Comparison of ENCODE assay signal across 8 cellular contexts in the genomic region with DNA sequence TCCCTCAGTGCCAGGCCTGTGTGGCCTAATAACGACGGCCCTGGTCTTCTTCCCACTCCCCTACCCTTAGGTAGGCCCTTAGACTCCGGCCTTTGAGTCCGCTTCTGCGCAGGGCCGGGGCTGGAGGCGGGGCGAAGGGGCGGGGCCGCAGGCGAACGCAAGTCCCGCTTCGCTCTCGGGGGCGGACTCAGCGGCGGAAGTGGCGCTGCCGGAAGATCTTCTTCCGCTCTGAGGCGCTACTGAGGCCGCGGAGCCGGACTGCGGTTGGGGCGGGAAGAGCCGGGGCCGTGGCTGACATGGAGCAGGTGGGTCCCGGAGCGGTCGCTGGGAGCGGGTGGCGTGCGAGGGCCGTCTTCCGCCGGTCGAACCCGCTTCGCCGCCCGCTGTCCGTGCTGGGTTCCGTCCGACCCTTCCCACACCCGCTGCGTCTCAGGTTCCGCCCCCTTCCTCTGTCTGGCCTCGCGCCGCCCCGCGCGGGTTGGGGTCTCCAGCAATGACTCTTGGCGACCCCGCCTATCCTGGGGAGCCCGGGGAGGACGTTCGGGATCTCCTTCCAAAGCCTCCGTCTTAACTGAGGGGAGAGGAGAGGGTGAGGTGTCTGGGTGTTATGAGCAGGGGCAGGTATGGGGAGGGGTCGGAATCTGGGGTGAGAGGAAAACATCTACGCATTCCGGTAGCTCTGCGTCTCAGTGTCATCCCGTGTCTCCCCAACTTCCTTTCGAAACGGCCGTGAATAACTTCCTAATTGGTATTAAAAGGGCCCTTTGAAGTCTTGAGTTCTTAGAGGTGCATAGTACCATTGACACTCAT. TPM values are rescaled to one million over a fixed set of nuclear protein-coding genes. Genes with fewer than 3 reads are reported as not detected.
DNase-seq lines count a peak whose midpoint lies in the region; ATAC-seq and TF ChIP-seq lines count a peak whose summit lies in the region.

TSS of gene STARD3 (plus strand) at position 218 of the 810 bp plus-strand sequence. CDS start 16,388 bp downstream, outside the sequence.

- H3K27ac ChIP-seq in adrenal gland (peak within 1 kb of the TSS; percentile 18 to 99 (median 79)), heart right ventricle (peak within 1 kb of the TSS; percentile 62 to 99 (median 92))

- peak within 1 kb of the TSS; percentile 64 for H3K27ac Mint-ChIP-seq in type B pancreatic cell

- WGBS in adrenal gland, 4 donors: 0 to 1% (median 1%) methylated on average over 32 to 69 of the region's 69 CpGs
- 0% methylated on average over 57 to 69 of the region's 69 CpGs for WGBS in heart right ventricle, 2 donors

- peak; percentile 70 to 74 for TF ChIP-seq POLR2A in adrenal gland (IDR thresholded peaks at IDR 0.05)

- DNase-seq in NCI-H1417 (lab: John Stamatoyannopoulos, UW) (peak; percentile 86 to 89 (median 87)), adrenal gland (peak; percentile 92 to 95 (median 93)), heart right ventricle (peak; percentile 93 to 94), posterior vena cava (ENCODE audit: low spot score) (peak; percentile 98), type B pancreatic cell (ENCODE audit: extremely low spot score, unreplicated experiment) (peak; percentile 91)

- H3K4me3 ChIP-seq in GM08714 (ENCODE audit: low read length): peak within 1 kb of the TSS; percentile 90
- peak within 1 kb of the TSS; percentile 62 to 99 (median 83) for H3K4me3 ChIP-seq in adrenal gland
- H3K4me3 ChIP-seq in heart right ventricle: peak within 1 kb of the TSS; percentile 56 to 98 (median 82)

- TF ChIP-seq CTCF in adrenal gland (IDR thresholded peaks at IDR 0.05) (peak in 1 of 6 experiments; percentile 17), heart right ventricle (IDR thresholded peaks at IDR 0.05) (peak in 5 of 9 donors; percentile 19 to 46 (median 31)), type B pancreatic cell (conservative IDR thresholded peaks at IDR 0.05) (peak; percentile 12)

- H3K9me3 ChIP-seq in adrenal gland (replicated peaks in 1 of 3) (no peaks in the 10 kb centered on the region), heart right ventricle (no peaks in the 10 kb centered on the region)

- H3K4me3 Mint-ChIP-seq in type B pancreatic cell: peak within 1 kb of the TSS; percentile 91

- H3K4me1 ChIP-seq in adrenal gland (replicated peaks in 1 of 2) (peaks cover 59 to 83% of the 10 kb centered on the region in 2 donors), heart right ventricle (peaks cover 11 to 73% (median 55%) of the 10 kb centered on the region in 9 donors)

- ATAC-seq in HG02571 (IDR thresholded peaks at IDR 0.05; ENCODE audit: unreplicated experiment): peak; percentile 78
- peak; percentile 94 to 98 (median 96) for ATAC-seq in heart right ventricle

- H3K4me1 Mint-ChIP-seq in type B pancreatic cell (ENCODE audit: unreplicated experiment): peaks cover 30% of the 10 kb centered on the region

- no peaks in the 10 kb centered on the region for H3K9me3 Mint-ChIP-seq in type B pancreatic cell

- H3K27me3 ChIP-seq in adrenal gland (no peaks in the 10 kb centered on the region), heart right ventricle (peaks cover 0 to 3% (median 0%) of the 10 kb centered on the region in 7 donors)

- no peaks in the 10 kb centered on the region for H3K36me3 ChIP-seq in adrenal gland (replicated peaks in 1 of 2)
- H3K36me3 ChIP-seq in heart right ventricle: no peaks in the 10 kb centered on the region

- H3K27me3 Mint-ChIP-seq in type B pancreatic cell: no peaks in the 10 kb centered on the region

- intact Hi-C loops in T-helper 1 cell treated with Interleukin-12 subunit alpha and Interleukin-12 subunit beta and Interleukin-4 antibody, amounts not matched to agents 30 ng/mL and 1 ng/mL, for 36 hours (cut with micrococcal nuclease): loop anchor here (1.0 kb wide), 8 partner anchors 51 to 343 kb away; partner anchors contain the start of genes CDK12, IKZF3, LRRC3C and MIEN1
- intact Hi-C loops in adrenal gland (cut with DNase I): no loop called here
- intact Hi-C loops in heart right ventricle (cut with DNase I): loop anchor here in 4 of 10 donors (2.0 to 5.0 kb wide), 3 partner anchors 32 to 115 kb away; partner anchors contain the start of gene PNMT (in 1 of the 4)
- intact Hi-C loops in posterior vena cava (cut with DNase I): loop anchor here in 1 of 2 donors (5.0 to 10.0 kb wide), 2 partner anchors 48 to 115 kb away; partner anchors contain the start of gene PGAP3

- no peaks in the 10 kb centered on the region for H3K36me3 Mint-ChIP-seq in type B pancreatic cell

RNA-seq across cellular contexts. Expression of gene STARD3, which starts in this region (rescaled TPM):
- 68.4 and 70.6 TPM in 2 replicates for total RNA-seq in T-helper 1 cell treated with Interleukin-12 subunit alpha and Interleukin-12 subunit beta and Interleukin-4 antibody, amounts not matched to agents 30 ng/mL and 1 ng/mL, for 36 hours
- total RNA-seq in adrenal gland: 100 to 1,000 TPM in 3 of 8 donors, 10 to 100 TPM in 5; 38.6 to 129 (median 85.9) TPM
- 100 to 1,000 TPM; 101 to 220 (median 102) TPM for polyA plus RNA-seq in adrenal gland
- total RNA-seq in heart right ventricle: 10 to 100 TPM; 14.2 to 25.3 (median 19.6) TPM
- 10 to 100 TPM; 39.2 to 46.1 TPM for polyA plus RNA-seq in heart right ventricle
- 10 to 100 TPM; 32.8 to 35.4 TPM for total RNA-seq in posterior vena cava
- 52.0 and 62.0 TPM in 2 replicates for total RNA-seq in type B pancreatic cell (ENCODE audit: low replicate concordance)

Comparison
In these comparisons a context has a peak if more than half of its experiments do, and no peak if none do; other contexts are left out.
1. Peak in every context shown above with its lines: DNase-seq, ATAC-seq, H3K4me3 ChIP-seq and H3K27ac ChIP-seq.